ENCODE assay signal across 1 cellular context in the genomic region with DNA sequence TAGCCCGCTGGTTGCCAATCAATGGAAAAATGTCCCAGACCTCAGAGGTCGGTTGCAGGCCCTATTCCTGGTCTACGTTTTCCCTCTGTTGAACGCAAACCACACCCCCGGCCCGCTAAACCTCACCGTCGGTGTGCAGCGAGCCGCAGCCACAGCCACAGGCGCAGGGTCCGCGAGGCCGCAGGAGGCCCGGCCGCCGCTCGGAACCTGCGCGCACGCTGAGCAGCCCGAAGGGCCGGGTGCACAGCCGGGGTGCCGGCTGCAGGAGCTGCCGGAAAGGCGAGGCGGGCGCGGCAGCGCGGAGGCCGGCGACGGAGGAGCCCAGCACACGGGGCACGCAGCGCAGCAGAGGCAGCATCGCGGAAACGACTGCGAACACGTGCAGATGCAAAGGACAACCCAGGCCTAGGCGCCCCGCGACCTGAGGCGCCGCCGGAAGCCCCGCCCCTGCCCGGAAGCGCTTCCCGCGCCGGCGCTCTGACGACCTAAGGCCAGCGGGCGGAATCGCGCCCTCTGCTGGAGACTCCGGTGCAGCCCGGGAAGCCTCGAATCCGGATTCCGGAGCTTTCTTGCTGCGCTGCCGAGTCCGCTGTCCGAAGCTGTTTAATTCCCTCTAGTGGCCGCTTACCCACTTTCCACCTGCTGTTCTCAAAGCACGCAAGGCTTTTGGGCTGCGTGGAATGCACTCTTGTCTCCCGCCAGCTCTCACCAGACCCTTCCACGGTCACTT.
TF ChIP-seq lines count a peak whose summit lies in the region.

TSS of gene C1QBP (minus strand) at position 440 of the 730 bp plus-strand sequence. CDS start at position 358, 82 bp downstream.

TF ChIP-seq in HEK293, 187 proteins besides CTCF, POLR2A, EP300 and RAD21 (continued from another document and continues in another):
- TF ChIP-seq, protein P1, sequence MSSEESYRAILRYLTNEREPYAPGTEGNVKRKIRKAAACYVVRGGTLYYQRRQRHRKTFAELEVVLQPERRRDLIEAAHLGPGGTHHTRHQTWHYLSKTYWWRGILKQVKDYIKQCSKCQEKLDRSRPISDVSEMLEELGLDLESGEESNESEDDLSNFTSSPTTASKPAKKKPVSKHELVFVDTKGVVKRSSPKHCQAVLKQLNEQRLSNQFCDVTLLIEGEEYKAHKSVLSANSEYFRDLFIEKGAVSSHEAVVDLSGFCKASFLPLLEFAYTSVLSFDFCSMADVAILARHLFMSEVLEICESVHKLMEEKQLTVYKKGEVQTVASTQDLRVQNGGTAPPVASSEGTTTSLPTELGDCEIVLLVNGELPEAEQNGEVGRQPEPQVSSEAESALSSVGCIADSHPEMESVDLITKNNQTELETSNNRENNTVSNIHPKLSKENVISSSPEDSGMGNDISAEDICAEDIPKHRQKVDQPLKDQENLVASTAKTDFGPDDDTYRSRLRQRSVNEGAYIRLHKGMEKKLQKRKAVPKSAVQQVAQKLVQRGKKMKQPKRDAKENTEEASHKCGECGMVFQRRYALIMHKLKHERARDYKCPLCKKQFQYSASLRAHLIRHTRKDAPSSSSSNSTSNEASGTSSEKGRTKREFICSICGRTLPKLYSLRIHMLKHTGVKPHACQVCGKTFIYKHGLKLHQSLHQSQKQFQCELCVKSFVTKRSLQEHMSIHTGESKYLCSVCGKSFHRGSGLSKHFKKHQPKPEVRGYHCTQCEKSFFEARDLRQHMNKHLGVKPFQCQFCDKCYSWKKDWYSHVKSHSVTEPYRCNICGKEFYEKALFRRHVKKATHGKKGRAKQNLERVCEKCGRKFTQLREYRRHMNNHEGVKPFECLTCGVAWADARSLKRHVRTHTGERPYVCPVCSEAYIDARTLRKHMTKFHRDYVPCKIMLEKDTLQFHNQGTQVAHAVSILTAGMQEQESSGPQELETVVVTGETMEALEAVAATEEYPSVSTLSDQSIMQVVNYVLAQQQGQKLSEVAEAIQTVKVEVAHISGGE (tag by site-specific recombination; conservative IDR thresholded peaks at IDR 0.05; ENCODE audit: low read depth), result peak; percentile 79
- TF ChIP-seq ZBTB48 (tag by site-specific recombination; IDR thresholded peaks at IDR 0.05) (no peak), MZF1 (tag by site-specific recombination; IDR thresholded peaks at IDR 0.05; ENCODE audit: borderline replicate concordance) (no peak), ZNF707 (tag by site-specific recombination; IDR thresholded peaks at IDR 0.05) (no peak), ZNF585B (tag by site-specific recombination; IDR thresholded peaks at IDR 0.05) (no peak), ZNF394 (tag by site-specific recombination; IDR thresholded peaks at IDR 0.05; ENCODE audit: borderline replicate concordance) (peak; percentile 60), ZNF792 (tag by site-specific recombination; IDR thresholded peaks at IDR 0.05) (no peak), FEZF1 (tag by site-specific recombination; IDR thresholded peaks at IDR 0.05) (no peak), ZNF132 (tag by site-specific recombination; IDR thresholded peaks at IDR 0.05; ENCODE audit: borderline replicate concordance) (no peak), HIC1 (tag by site-specific recombination; IDR thresholded peaks at IDR 0.05) (no peak), PRDM1 (tag by site-specific recombination; IDR thresholded peaks at IDR 0.05) (0 out of 2 replicates have a peak, but pooled peaks have one; percentile 40), ZNF26 (tag by site-specific recombination; IDR thresholded peaks at IDR 0.05) (no peak), SP7 (tag by site-specific recombination; IDR thresholded peaks at IDR 0.05) (peak; percentile 60), ZIC2 (tag by site-specific recombination; IDR thresholded peaks at IDR 0.05) (0 out of 2 replicates have a peak, but pooled peaks have one; percentile 31), ZNF37A (tag by site-specific recombination; IDR thresholded peaks at IDR 0.05) (no peak), ZNF274 (IDR thresholded peaks at IDR 0.05; ENCODE audit: low read length) (no peak), ZNF274 (tag by site-specific recombination; IDR thresholded peaks at IDR 0.05; ENCODE audit: borderline replicate concordance) (no peak), ZNF239 (tag by site-specific recombination; IDR thresholded peaks at IDR 0.05) (no peak), ZNF558 (tag by site-specific recombination; IDR thresholded peaks at IDR 0.05) (no peak), ZFP3 (tag by site-specific recombination; IDR thresholded peaks at IDR 0.05; ENCODE audit: low read depth) (no peak), TRIM28 (IDR thresholded peaks at IDR 0.05; ENCODE audit: borderline replicate concordance, low read length) (peak; percentile 64; the same call in 1 of the 2 replicates), ZNF777 (tag by site-specific recombination; IDR thresholded peaks at IDR 0.05; ENCODE audit: borderline replicate concordance) (no peak), BCL6B (tag by site-specific recombination; IDR thresholded peaks at IDR 0.05) (no peak), ZNF292 (tag by site-specific recombination; IDR thresholded peaks at IDR 0.05; ENCODE audit: borderline replicate concordance, low read depth) (no peak), ZNF768 (tag by site-specific recombination; IDR thresholded peaks at IDR 0.05) (no peak; the same call in 1 of the 2 replicates), ZNF600 (tag by site-specific recombination; IDR thresholded peaks at IDR 0.05) (peak; percentile 89), ZNF555 (tag by site-specific recombination; conservative IDR thresholded peaks at IDR 0.05) (no peak), ZNF596 (tag by site-specific recombination; IDR thresholded peaks at IDR 0.05) (0 out of 2 replicates have a peak, but pooled peaks have one; percentile 16), SP3 (tag by site-specific recombination; IDR thresholded peaks at IDR 0.05) (peak; percentile 65), ZNF426 (tag by site-specific recombination; IDR thresholded peaks at IDR 0.05) (no peak), ZBTB49 (tag by site-specific recombination; IDR thresholded peaks at IDR 0.05; ENCODE audit: low read depth) (no peak), ZNF112 (tag by site-specific recombination; IDR thresholded peaks at IDR 0.05) (no peak), GFI1B (tag by site-specific recombination; IDR thresholded peaks at IDR 0.05) (no peak), ZNF837 (tag by site-specific recombination; IDR thresholded peaks at IDR 0.05) (no peak), SP2 (tag by site-specific recombination; IDR thresholded peaks at IDR 0.05) (peak; percentile 73), PBX3 (CRISPR knock-in tag; IDR thresholded peaks at IDR 0.05) (no peak; the same call in 1 of the 2 replicates), BCL11A (tag by site-specific recombination; IDR thresholded peaks at IDR 0.05; ENCODE audit: low read depth) (no peak), ZFP69B (tag by site-specific recombination; IDR thresholded peaks at IDR 0.05) (no peak; the same call in 1 of the 2 replicates)
- TF ChIP-seq, protein P2, sequence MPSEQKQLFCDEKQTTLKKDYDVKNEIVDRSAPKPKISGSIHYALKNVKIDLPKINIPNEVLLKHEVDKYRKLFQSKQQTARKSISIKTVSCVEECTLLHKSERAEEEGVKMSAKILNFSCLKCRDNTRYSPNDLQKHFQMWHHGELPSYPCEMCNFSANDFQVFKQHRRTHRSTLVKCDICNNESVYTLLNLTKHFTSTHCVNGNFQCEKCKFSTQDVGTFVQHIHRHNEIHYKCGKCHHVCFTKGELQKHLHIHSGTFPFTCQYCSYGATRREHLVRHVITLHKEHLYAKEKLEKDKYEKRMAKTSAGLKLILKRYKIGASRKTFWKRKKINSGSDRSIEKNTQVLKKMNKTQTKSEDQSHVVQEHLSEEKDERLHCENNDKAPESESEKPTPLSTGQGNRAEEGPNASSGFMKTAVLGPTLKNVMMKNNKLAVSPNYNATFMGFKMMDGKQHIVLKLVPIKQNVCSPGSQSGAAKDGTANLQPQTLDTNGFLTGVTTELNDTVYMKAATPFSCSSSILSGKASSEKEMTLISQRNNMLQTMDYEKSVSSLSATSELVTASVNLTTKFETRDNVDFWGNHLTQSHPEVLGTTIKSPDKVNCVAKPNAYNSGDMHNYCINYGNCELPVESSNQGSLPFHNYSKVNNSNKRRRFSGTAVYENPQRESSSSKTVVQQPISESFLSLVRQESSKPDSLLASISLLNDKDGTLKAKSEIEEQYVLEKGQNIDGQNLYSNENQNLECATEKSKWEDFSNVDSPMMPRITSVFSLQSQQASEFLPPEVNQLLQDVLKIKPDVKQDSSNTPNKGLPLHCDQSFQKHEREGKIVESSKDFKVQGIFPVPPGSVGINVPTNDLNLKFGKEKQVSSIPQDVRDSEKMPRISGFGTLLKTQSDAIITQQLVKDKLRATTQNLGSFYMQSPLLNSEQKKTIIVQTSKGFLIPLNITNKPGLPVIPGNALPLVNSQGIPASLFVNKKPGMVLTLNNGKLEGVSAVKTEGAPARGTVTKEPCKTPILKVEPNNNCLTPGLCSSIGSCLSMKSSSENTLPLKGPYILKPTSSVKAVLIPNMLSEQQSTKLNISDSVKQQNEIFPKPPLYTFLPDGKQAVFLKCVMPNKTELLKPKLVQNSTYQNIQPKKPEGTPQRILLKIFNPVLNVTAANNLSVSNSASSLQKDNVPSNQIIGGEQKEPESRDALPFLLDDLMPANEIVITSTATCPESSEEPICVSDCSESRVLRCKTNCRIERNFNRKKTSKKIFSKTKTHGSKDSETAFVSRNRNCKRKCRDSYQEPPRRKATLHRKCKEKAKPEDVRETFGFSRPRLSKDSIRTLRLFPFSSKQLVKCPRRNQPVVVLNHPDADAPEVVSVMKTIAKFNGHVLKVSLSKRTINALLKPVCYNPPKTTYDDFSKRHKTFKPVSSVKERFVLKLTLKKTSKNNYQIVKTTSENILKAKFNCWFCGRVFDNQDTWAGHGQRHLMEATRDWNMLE (tag by site-specific recombination; conservative IDR thresholded peaks at IDR 0.05; ENCODE audit: low read depth), result peak; percentile 40; the same call in 1 of the 2 replicates
